In the genomic region with DNA sequence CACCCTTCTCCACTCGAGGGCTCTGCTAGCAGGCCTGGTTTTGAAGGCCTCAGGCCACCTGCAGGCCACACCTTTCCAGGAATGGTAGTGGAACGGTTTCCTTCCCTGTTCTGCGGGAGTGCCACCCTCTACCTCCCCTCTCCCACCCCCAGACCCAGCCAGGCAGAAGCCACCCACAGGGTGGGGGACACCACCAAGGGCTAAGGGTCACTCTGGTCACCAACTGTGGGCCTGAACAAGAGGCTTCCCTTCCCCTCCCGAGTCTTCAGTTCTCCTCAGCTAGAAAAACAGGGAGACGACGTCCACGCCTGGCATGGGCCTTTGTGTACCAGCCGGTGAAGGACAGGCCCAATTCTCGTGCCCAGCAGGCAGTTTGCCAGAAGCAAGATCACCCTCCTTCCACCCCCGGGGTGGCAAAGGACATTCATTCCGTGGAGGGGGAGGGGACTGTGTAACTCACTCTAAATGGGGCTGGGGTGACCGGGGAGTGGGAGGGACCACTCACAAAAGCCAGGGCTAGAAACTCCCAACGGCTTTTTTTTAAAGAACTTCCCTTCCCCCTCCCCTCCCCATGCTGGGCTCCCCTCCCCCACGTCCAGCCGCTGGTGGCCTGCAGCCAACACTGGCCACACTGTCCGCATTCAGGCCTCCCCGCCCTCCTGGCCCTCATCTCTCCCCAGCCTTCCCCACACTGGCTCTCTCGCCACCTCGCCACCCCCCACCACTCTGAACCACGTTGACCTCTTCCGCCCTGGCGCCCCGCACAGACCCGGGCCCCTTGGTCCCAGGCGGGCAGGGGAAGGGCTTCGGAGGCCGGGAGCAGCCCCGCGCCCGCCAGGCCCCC, we compare ENCODE assay signal across 9 cellular contexts. TPM values are rescaled to one million over a fixed set of nuclear protein-coding genes. Genes with fewer than 3 reads are reported as not detected.
A peak's percentile ranks its signal among the peaks of the same experiment; 100 is the strongest.
DNase-seq lines count a peak whose midpoint lies in the region; FAIRE-seq lines count a peak whose summit lies in the region.
"Had no signal": no experiment of that assay in that cellular context is flagged by ENCODE, and none has a peak within 500 bp of the region (broad histone marks: within the 10 kb centered on the region; RNA-seq: fewer than 3 reads in every experiment).

No MANE protein-coding gene starts in this region.

- peak; percentile 86 for DNase-seq in H7
- peak in 55 of 56 donors; percentile 39 to 96 (median 71) for DNase-seq in amygdala (lab: John Stamatoyannopoulos, UW)
- DNase-seq in hypothalamus (lab: John Stamatoyannopoulos, UW), result peak in 50 of 51 donors; percentile 21 to 90 (median 71)
- DNase-seq in pons (ENCODE audit: low spot score), result peak; percentile 73
- DNase-seq in urothelium cell line (ENCODE audit: low spot score), result no peak
- DNase-seq in T1000 (lab: John Stamatoyannopoulos, UW), result no peak
- no peak for DNase-seq in activated naive CD4-positive, alpha-beta T cell (lab: John Stamatoyannopoulos, UW)
- DNase-seq in NCI-H1694 treated with DMSO at 0.1 percent for 48 hours (lab: John Stamatoyannopoulos, UW), result no peak

- no peaks in the 10 kb centered on the region for H3K36me3 ChIP-seq in H7 (replicated peaks; ENCODE audit: control insufficient read depth, insufficient read depth, low read length)

- FAIRE-seq in urothelium cell line (lab: Jason Lieb, UNC), result no peak

- H3K27me3 ChIP-seq in H7 (ENCODE audit: control insufficient read depth, insufficient read depth, low read length), result peaks cover 76% of the 10 kb centered on the region

- H3K4me3 ChIP-seq in H7 (ENCODE audit: insufficient read depth, low read depth, low read length), result peak overlapping the region; percentile 33
- H3K4me3 ChIP-seq: SK-N-MC had no signal

RNA-seq across cellular contexts. Expression of a gene that starts 7.7 kb away (rescaled TPM):
- total RNA-seq in H7 (2014; rRNA removed; shearing (Covaris generic)), result 6.4 and 6.6 TPM in 2 replicates

RNA-seq across cellular contexts. Expression of a gene that starts 34.7 kb away (rescaled TPM):
- total RNA-seq in H7 (2014; rRNA removed; shearing (Covaris generic)), result 1.4 and 1.9 TPM in 2 replicates

RNA-seq across cellular contexts. Expression of a gene that starts 53.6 kb away (rescaled TPM):
- 89.1 and 97.4 TPM in 2 replicates for total RNA-seq in H7 (2014; rRNA removed; shearing (Covaris generic))

Comparison
In these comparisons a context has a peak if more than half of its experiments do, and no peak if none do; other contexts are left out.
1. DNase-seq: peak in H7 (single experiment), amygdala (55 of 56), hypothalamus (50 of 51) and pons (single experiment); none in urothelium cell line (single experiment), T1000 (single experiment), activated naive CD4-positive, alpha-beta T cell (0 of 4) and NCI-H1694 treated with DMSO at 0.1 percent for 48 hours (single experiment).